In the genomic region with DNA sequence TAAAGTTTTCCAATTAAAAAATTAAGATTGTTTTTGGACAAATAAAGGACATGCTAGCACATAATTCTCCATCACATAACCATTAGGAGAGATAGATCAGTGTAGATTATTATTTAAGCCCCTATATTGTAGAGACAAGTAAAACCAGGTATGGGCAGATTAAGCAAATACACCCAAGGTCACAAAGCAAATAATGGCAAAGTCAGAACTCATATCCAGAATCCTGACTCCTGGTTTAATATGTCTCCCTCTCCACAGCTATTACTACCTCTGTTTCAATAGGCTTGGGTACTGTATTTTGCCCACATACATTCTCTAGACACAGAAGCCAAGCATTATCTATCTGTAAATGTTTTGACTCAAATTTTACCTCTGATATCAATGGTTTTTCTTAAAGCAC, we compare ENCODE assay signal across 17 cellular contexts.
A peak's percentile ranks its signal among the peaks of the same experiment; 100 is the strongest.
DNase-seq lines count a peak whose midpoint lies in the region; ATAC-seq and TF ChIP-seq lines count a peak whose summit lies in the region.
"Had no signal": no experiment of that assay in that cellular context is flagged by ENCODE, and none has a peak within 500 bp of the region (broad histone marks: within the 10 kb centered on the region; RNA-seq: fewer than 3 reads in every experiment).

No MANE protein-coding gene starts in this region.

- H3K18ac ChIP-seq in neuronal stem cell (ENCODE audit: low read length) = no peak overlapping the region

- no peaks in the 10 kb centered on the region for H3K9me2 ChIP-seq in Karpas-422 (replicated peaks; ENCODE audit: insufficient read depth, low read length)

- H2BK5ac ChIP-seq in neuronal stem cell (ENCODE audit: low read length) = no peak overlapping the region

- peak overlapping the region; percentile 58; the same call in 1 of the 2 replicates for H3K9ac ChIP-seq in Karpas-422 (ENCODE audit: low read length)
- H3K9ac ChIP-seq in neuronal stem cell (ENCODE audit: low read depth, low read length, poor library complexity) = no peak overlapping the region
- H3K9ac ChIP-seq: BLaER1 treated with 17β-estradiol and CSF1 and Interleukin-3, amounts not matched to agents 10 nM and 100 nM; GM23248 had no signal

- no peak overlapping the region for H3K23ac ChIP-seq in neuronal stem cell (ENCODE audit: low read depth, low read length, poor library complexity)

- H3K4me3 Mint-ChIP-seq in WTC11 = no peak overlapping the region
- no peak overlapping the region for H3K4me3 Mint-ChIP-seq in activated naive CD4-positive, alpha-beta T cell treated with anti-CD3 and anti-CD28 coated beads, Interleukin-2, amount 10 ng/mL, durations not matched to agents 7 days and 5 days
- no peak overlapping the region for H3K4me3 Mint-ChIP-seq in MCF 10A (ENCODE audit: unreplicated experiment)
- H3K4me3 Mint-ChIP-seq: CD4-positive, CD25-positive, alpha-beta regulatory T cell had no signal

- no peak overlapping the region for H3K4ac ChIP-seq in neuronal stem cell (ENCODE audit: low read length)

- POLR2A ChIA-PET in WTC11 (lab: Charles Lee) (no interaction called here), MCF 10A (lab: Yijun Ruan, JAX) (no interaction called here)

- H3K4me1 Mint-ChIP-seq in WTC11 = peaks cover 16% of the 10 kb centered on the region
- no peaks in the 10 kb centered on the region for H3K4me1 Mint-ChIP-seq in activated naive CD4-positive, alpha-beta T cell treated with anti-CD3 and anti-CD28 coated beads, Interleukin-2, amount 10 ng/mL, durations not matched to agents 7 days and 5 days
- no peaks in the 10 kb centered on the region for H3K4me1 Mint-ChIP-seq in MCF 10A (ENCODE audit: insufficient read depth, unreplicated experiment)
- H3K4me1 Mint-ChIP-seq: CD4-positive, CD25-positive, alpha-beta regulatory T cell had no signal

- CTCF ChIA-PET in WTC11 (lab: Charles Lee) = interaction anchor here (0.6 kb wide), 1 partner anchor 1835 kb away, joined by 3 read pairs; no protein-coding TSS in a partner anchor
- CTCF ChIA-PET in activated naive CD4-positive, alpha-beta T cell treated with anti-CD3 and anti-CD28 coated beads, Interleukin-2, amount 10 ng/mL, durations not matched to agents 7 days and 5 days (lab: Charles Lee) = no interaction called here
- CTCF ChIA-PET in MCF 10A (lab: Yijun Ruan, JAX) = no interaction called here

- ATAC-seq in WTC11 = no peak
- ATAC-seq: K562 had no signal

- no peak overlapping the region for H4K8ac ChIP-seq in neuronal stem cell (ENCODE audit: low read depth, low read length)

- H3K4me2 ChIP-seq in Karpas-422 (ENCODE audit: low read depth, low read length, poor library complexity, severe bottlenecking) (peak overlapping the region; percentile 74), neuronal stem cell (ENCODE audit: insufficient read depth, low read length, poor library complexity, severe bottlenecking) (no peak overlapping the region)
- H3K4me2 ChIP-seq: BLaER1 treated with 17β-estradiol and CSF1 and Interleukin-3, amounts not matched to agents 10 nM and 100 nM had no signal

- no peak overlapping the region for H2BK120ac ChIP-seq in neuronal stem cell (ENCODE audit: low read depth, low read length)

- intact Hi-C loops in MCF 10A (cut with micrococcal nuclease) = no loop called here

- H3K36me3 Mint-ChIP-seq in WTC11 = no peaks in the 10 kb centered on the region
- H3K36me3 Mint-ChIP-seq in activated naive CD4-positive, alpha-beta T cell treated with anti-CD3 and anti-CD28 coated beads, Interleukin-2, amount 10 ng/mL, durations not matched to agents 7 days and 5 days = no peaks in the 10 kb centered on the region
- H3K36me3 Mint-ChIP-seq in MCF 10A (ENCODE audit: insufficient read depth, unreplicated experiment) = no peaks in the 10 kb centered on the region
- H3K36me3 Mint-ChIP-seq: CD4-positive, CD25-positive, alpha-beta regulatory T cell had no signal

- no peaks in the 10 kb centered on the region for H3K27me3 ChIP-seq in Karpas-422 (ENCODE audit: low read length)
- no peaks in the 10 kb centered on the region for H3K27me3 ChIP-seq in neuronal stem cell (ENCODE audit: control insufficient read depth in 3 of 3, insufficient read depth in 3 of 3, low read depth in 1 of 3, low read length in 3 of 3)
- H3K27me3 ChIP-seq: BLaER1 treated with 17β-estradiol and CSF1 and Interleukin-3, amounts not matched to agents 10 nM and 100 nM had no signal

- H3K9me3 Mint-ChIP-seq in WTC11 (no peaks in the 10 kb centered on the region), MCF 10A (ENCODE audit: unreplicated experiment) (no peaks in the 10 kb centered on the region)
- no peaks in the 10 kb centered on the region for H3K9me3 Mint-ChIP-seq in activated naive CD4-positive, alpha-beta T cell treated with anti-CD3 and anti-CD28 coated beads, Interleukin-2, amount 10 ng/mL, durations not matched to agents 7 days and 5 days

- H4K20me1 ChIP-seq in Karpas-422 (ENCODE audit: insufficient read depth, low read depth, low read length) = no peaks in the 10 kb centered on the region
- H4K20me1 ChIP-seq: BLaER1 treated with 17β-estradiol and CSF1 and Interleukin-3, amounts not matched to agents 10 nM and 100 nM had no signal

- TF ChIP-seq CTCF in WTC11 (IDR thresholded peaks at IDR 0.05) = no peak
- TF ChIP-seq CTCF in MCF 10A (IDR thresholded peaks at IDR 0.05; ENCODE audit: unreplicated experiment) = no peak

- H3K79me2 ChIP-seq in Karpas-422 (ENCODE audit: low read length) = no peaks in the 10 kb centered on the region

- H2BK12ac ChIP-seq in neuronal stem cell (ENCODE audit: low read length) = no peak overlapping the region

- H3K4me3 ChIP-seq in Karpas-422 (ENCODE audit: low read length) (no peak overlapping the region), neuronal stem cell (ENCODE audit: low read length in 2 of 2) (no peak overlapping the region)
- H3K4me3 ChIP-seq: BLaER1 treated with 17β-estradiol and CSF1 and Interleukin-3, amounts not matched to agents 10 nM and 100 nM; GM12878; GM23248; K562 had no signal

- no peak overlapping the region for H2BK15ac ChIP-seq in neuronal stem cell (ENCODE audit: low read length)

- no peaks in the 10 kb centered on the region for H3K36me3 ChIP-seq in Karpas-422 (ENCODE audit: insufficient read depth, low read length)
- no peaks in the 10 kb centered on the region for H3K36me3 ChIP-seq in neuronal stem cell (replicated peaks in 1 of 2; ENCODE audit: control insufficient read depth in 2 of 2, insufficient read depth in 2 of 2, low read length in 2 of 2)
- H3K36me3 ChIP-seq: BLaER1 treated with 17β-estradiol and CSF1 and Interleukin-3, amounts not matched to agents 10 nM and 100 nM had no signal

- H3K14ac ChIP-seq in neuronal stem cell (ENCODE audit: low read length) = no peak overlapping the region

- H3K79me1 ChIP-seq in neuronal stem cell (ENCODE audit: low read depth, low read length) = no peaks in the 10 kb centered on the region

- H4K91ac ChIP-seq in neuronal stem cell (ENCODE audit: low read depth, low read length, poor library complexity) = no peak overlapping the region

- no peaks in the 10 kb centered on the region for H3K9me3 ChIP-seq in Karpas-422 (ENCODE audit: low read length)
- H3K9me3 ChIP-seq in neuronal stem cell (replicated peaks in 1 of 2; ENCODE audit: control insufficient read depth in 2 of 2, insufficient read depth in 1 of 2, low read depth in 1 of 2, low read length in 2 of 2) = no peaks in the 10 kb centered on the region
- H3K9me3 ChIP-seq: BLaER1 treated with 17β-estradiol and CSF1 and Interleukin-3, amounts not matched to agents 10 nM and 100 nM had no signal

- H2AK5ac ChIP-seq in neuronal stem cell (ENCODE audit: low read depth, low read length) = no peak overlapping the region

- BruUV-seq in MCF 10A (replicated peaks; lab: Mats Ljungman, UMichigan) = no TSS peak

- DNase-seq in NCI-H510A treated with DMSO at 0.1 percent for 48 hours (lab: John Stamatoyannopoulos, UW) (peak; percentile 2), NCI-H510A (lab: John Stamatoyannopoulos, UW) (no peak), Karpas-422 (no peak), WTC11 (ENCODE audit: low spot score) (no peak), MCF 10A (ENCODE audit: unreplicated experiment) (no peak), neuronal stem cell (ENCODE audit: low spot score) (no peak)
- no peak for DNase-seq in activated naive CD4-positive, alpha-beta T cell treated with anti-CD3 and anti-CD28 coated beads, Interleukin-2, amount 10 ng/mL, durations not matched to agents 7 days and 5 days
- DNase-seq: ACHN; Calu3; CD4-positive, CD25-positive, alpha-beta regulatory T cell; DMS 273 treated with DMSO at 0.1 percent for 48 hours; H7 had no signal

- H3K27ac ChIP-seq in Karpas-422 (ENCODE audit: low read length) = peak overlapping the region; percentile 98
- H3K27ac ChIP-seq in neuronal stem cell (replicated peaks; ENCODE audit: low read length) = no peak overlapping the region
- H3K27ac ChIP-seq: BLaER1 treated with 17β-estradiol and CSF1 and Interleukin-3, amounts not matched to agents 10 nM and 100 nM; GM23248; HL-60 had no signal

- peaks cover 67% of the 10 kb centered on the region for H3K4me1 ChIP-seq in Karpas-422 (ENCODE audit: low read length)
- peaks cover 7 to 11% of the 10 kb centered on the region in 2 donors for H3K4me1 ChIP-seq in neuronal stem cell (ENCODE audit: control insufficient read depth in 2 of 2, insufficient read depth in 1 of 2, low read depth in 1 of 2, low read length in 2 of 2)

- H2AFZ ChIP-seq in Karpas-422 (ENCODE audit: low read length) (no peak overlapping the region), neuronal stem cell (ENCODE audit: low read length) (no peak overlapping the region)
- H2AFZ ChIP-seq: GM23248 had no signal

- H3K27me3 Mint-ChIP-seq in WTC11 (ENCODE audit: low read depth) (no peaks in the 10 kb centered on the region), MCF 10A (ENCODE audit: insufficient read depth, unreplicated experiment) (no peaks in the 10 kb centered on the region)
- H3K27me3 Mint-ChIP-seq in activated naive CD4-positive, alpha-beta T cell treated with anti-CD3 and anti-CD28 coated beads, Interleukin-2, amount 10 ng/mL, durations not matched to agents 7 days and 5 days = no peaks in the 10 kb centered on the region
- H3K27me3 Mint-ChIP-seq: CD4-positive, CD25-positive, alpha-beta regulatory T cell had no signal

- no peak overlapping the region for H3K27ac Mint-ChIP-seq in WTC11
- no peak overlapping the region for H3K27ac Mint-ChIP-seq in activated naive CD4-positive, alpha-beta T cell treated with anti-CD3 and anti-CD28 coated beads, Interleukin-2, amount 10 ng/mL, durations not matched to agents 7 days and 5 days
- H3K27ac Mint-ChIP-seq in MCF 10A (ENCODE audit: low read depth, unreplicated experiment) = no peak overlapping the region
- H3K27ac Mint-ChIP-seq: CD4-positive, CD25-positive, alpha-beta regulatory T cell had no signal
